In genomic region chr3:186582541-186582940, GRCh38 we compare ENCODE assay signal across 12 cellular contexts. TPM values are rescaled to one million over a fixed set of nuclear protein-coding genes. Genes with fewer than 3 reads are reported as not detected.
"Had no signal": no experiment of that assay in that cellular context is flagged by ENCODE, and none has a peak within 500 bp of the region (broad histone marks: within the 10 kb centered on the region; RNA-seq: fewer than 3 reads in every experiment).

No MANE protein-coding gene starts in this region.

- H3K9ac ChIP-seq: GM23248, KMS-11 had no signal

- H3K4me3 ChIP-seq: GM23248, HAP-1 had no signal

- H3K9me3 ChIP-seq: HAP-1 had no signal

- H3K27ac ChIP-seq: GM23248, KMS-11 had no signal

- FAIRE-seq: HepG2 had no signal

- H3K4me1 ChIP-seq: HAP-1 had no signal

- DNase-seq: GM23248, GOT3, H7, HFFc6, KBM-7 had no signal

- ATAC-seq: HCT116, HepG2 had no signal

RNA-seq across cellular contexts. Expression of gene AHSG, which starts 30.3 kb away (rescaled TPM):
- total RNA-seq: GM23248, H4, H7, HFFc6, HT-29 had no signal
- polyA plus RNA-seq: GM23248, IgD-negative memory B cell had no signal

RNA-seq across cellular contexts. Expression of gene CRYGS, which starts 38.4 kb away (rescaled TPM):
- polyA plus RNA-seq: IgD-negative memory B cell had no signal

RNA-seq across cellular contexts. Expression of gene FETUB, which starts 57.7 kb away (rescaled TPM):
- total RNA-seq: GM23248, H4, H7, HFFc6, HT-29 had no signal
- polyA plus RNA-seq: GM23248, IgD-negative memory B cell had no signal
